Comparison of ENCODE assay signal across 8 cellular contexts in genomic region chr7:139523199-139523941, GRCh38. TPM values are rescaled to one million over a fixed set of nuclear protein-coding genes. Genes with fewer than 3 reads are reported as not detected.
DNase-seq lines count a peak whose midpoint lies in the region; ATAC-seq and TF ChIP-seq lines count a peak whose summit lies in the region.

CLEC2L (plus strand) TSS chr7:139523685; CDS start chr7:139523928, 243 bp downstream.

- H3K4me2 ChIP-seq in SK-N-SH = peak within 1 kb of the TSS; percentile 70; the same call in 1 of the 2 replicates

- no peak for TF ChIP-seq CTCF in SK-N-SH (IDR thresholded peaks at IDR 0.05)
- TF ChIP-seq CTCF in retinal pigment epithelial cell (conservative IDR thresholded peaks at IDR 0.05; ENCODE audit: low read depth, low read length) = no peak
- TF ChIP-seq CTCF in GM20000 (IDR thresholded peaks at IDR 0.05; ENCODE audit: extremely low read depth, missing control alignments) = no peak

- DNase-seq in EL (peak; percentile 8), SK-N-SH (peak; percentile 92), left cardiac atrium (no peak), retinal pigment epithelial cell (ENCODE audit: low read depth) (no peak), GM20000 (ENCODE audit: low spot score) (no peak), A172 (ENCODE audit: low spot score) (no peak), KBM-7 (no peak)

- CTCF ChIA-PET in SK-N-SH (lab: Yijun Ruan, JAX) = interaction anchor here (0.9 kb wide), 1 partner anchor 24 kb away, joined by 5 read pairs; no protein-coding TSS in a partner anchor

- H3K36me3 ChIP-seq in SK-N-SH (replicated peaks in 1 of 2; ENCODE audit: control insufficient read depth in 1 of 2, insufficient read depth in 2 of 2, low read length in 1 of 2) = no peaks in the 10 kb centered on the region

- H3F3A ChIP-seq in SK-N-SH (replicated peaks; ENCODE audit: insufficient read depth) = no peaks in the 10 kb centered on the region

- H4K20me1 ChIP-seq in SK-N-SH (ENCODE audit: insufficient read depth) = no peaks in the 10 kb centered on the region

- H3K27me3 ChIP-seq in SK-N-SH (ENCODE audit: insufficient read depth) = peaks cover 41% of the 10 kb centered on the region

- H2AFZ ChIP-seq in SK-N-SH (ENCODE audit: low read depth) = no peak within 1 kb of the TSS

- TF ChIP-seq EP300 in SK-N-SH (IDR thresholded peaks at IDR 0.05; ENCODE audit: borderline replicate concordance in 1 of 2, low read depth in 1 of 2, low read length in 1 of 2) = no peak

- ATAC-seq in left cardiac atrium (peak; percentile 32 to 41), HG03571 (IDR thresholded peaks at IDR 0.05; ENCODE audit: unreplicated experiment) (no peak)

- no peak for TF ChIP-seq RAD21 in SK-N-SH (IDR thresholded peaks at IDR 0.05; ENCODE audit: low read length)

- H3K9ac ChIP-seq in SK-N-SH = no peak within 1 kb of the TSS

- H3K9me2 ChIP-seq in SK-N-SH = no peaks in the 10 kb centered on the region

- intact Hi-C loops in left cardiac atrium (cut with DNase I) = no loop called here

- H3K27ac ChIP-seq in SK-N-SH (ENCODE audit: low read depth in 2 of 2, low read length in 1 of 2) = no peak within 1 kb of the TSS

- POLR2A ChIA-PET in SK-N-SH (lab: Yijun Ruan, JAX) = no interaction called here

- no peaks in the 10 kb centered on the region for H3K9me3 ChIP-seq in SK-N-SH

- peaks cover 5 to 7% of the 10 kb centered on the region in 2 experiments; a peak in 1 of 4 replicates for H3K4me1 ChIP-seq in SK-N-SH (ENCODE audit: control insufficient read depth in 1 of 2, insufficient read depth in 2 of 2, low read depth in 1 of 2, low read length in 1 of 2)

- H3K4me3 ChIP-seq in SK-N-SH (ENCODE audit: low read depth in 2 of 2, low read length in 1 of 2) (peak within 1 kb of the TSS; percentile 35 to 39; a peak in 3 of 4 replicates), retinal pigment epithelial cell (ENCODE audit: low read length) (peak within 1 kb of the TSS; percentile 13)

- no peaks in the 10 kb centered on the region for H3K79me2 ChIP-seq in SK-N-SH (ENCODE audit: insufficient read depth)

- WGBS in SK-N-SH (ENCODE audit: low lambda C conversion rate) = 9% methylated on average over 24 of the region's 75 CpGs

- in situ Hi-C loops in KBM-7 (cut with MboI; ENCODE audit: low pct_unique_long_range_greater_than_20kb, low sequenced_read_pairs) = no loop called here

TF ChIP-seq in SK-N-SH, 30 proteins besides CTCF, POLR2A, EP300 and RAD21:
- no peak for TF ChIP-seq MXI1 (IDR thresholded peaks at IDR 0.05; ENCODE audit: low read depth, low read length)
- no peak for TF ChIP-seq TAF1 (IDR thresholded peaks at IDR 0.05; ENCODE audit: borderline replicate concordance, low read depth, low read length)
- no peak for TF ChIP-seq NFIC (IDR thresholded peaks at IDR 0.05; ENCODE audit: borderline replicate concordance)
- TF ChIP-seq USF1 (IDR thresholded peaks at IDR 0.05; ENCODE audit: borderline replicate concordance, low read depth) = no peak
- TF ChIP-seq IRF3 (IDR thresholded peaks at IDR 0.05; ENCODE audit: low read depth, low read length) = no peak
- no peak for TF ChIP-seq FOSL2 (IDR thresholded peaks at IDR 0.05; ENCODE audit: borderline replicate concordance, low read depth)
- TF ChIP-seq MAX (IDR thresholded peaks at IDR 0.05; ENCODE audit: low read depth) = no peak
- TF ChIP-seq REST (IDR thresholded peaks at IDR 0.05; ENCODE audit: low read depth, low read length) = no peak
- TF ChIP-seq USF2 (IDR thresholded peaks at IDR 0.05; ENCODE audit: borderline replicate concordance, low read depth, low read length) = no peak
- TF ChIP-seq PBX3 (IDR thresholded peaks at IDR 0.05) = no peak
- TF ChIP-seq RFX5 (IDR thresholded peaks at IDR 0.05; ENCODE audit: low read length) = no peak

RNA-seq across cellular contexts. Expression of gene CLEC2L, which starts in this region (rescaled TPM):
- polyA plus RNA-seq in SK-N-SH (2012; rRNA removed) = not detected in 2 replicates
- 0.01 TPM in 1 of 2 replicates, not detected in the other for polyA plus RNA-seq in SK-N-SH (2012; cell fraction: cytosol; rRNA removed)
- polyA plus RNA-seq in SK-N-SH (2012; cell fraction: nucleus; rRNA removed) = 0.02 TPM in 1 of 2 replicates, not detected in the other
- under 1 TPM in 1 of 2 donors, not detected in 1; 0.34 TPM for total RNA-seq in left cardiac atrium
- not detected in 2 replicates for total RNA-seq in A172 (2014; rRNA removed; shearing (Covaris generic))

Comparison
In these comparisons a context has a peak if more than half of its experiments do, and no peak if none do; other contexts are left out.
1. Peak in DNase-seq, H3K4me3 ChIP-seq and H3K4me2 ChIP-seq in SK-N-SH; RNA of the gene not detected or under 1 TPM.
2. Peak in ATAC-seq in left cardiac atrium; RNA of the gene not detected or under 1 TPM.